In genomic region chr10:67242531-67242930, GRCh38 we compare ENCODE assay signal across 26 cellular contexts.
DNase-seq lines count a peak whose midpoint lies in the region; ATAC-seq and TF ChIP-seq lines count a peak whose summit lies in the region.
"Had no signal": no experiment of that assay in that cellular context is flagged by ENCODE, and none has a peak within 500 bp of the region (broad histone marks: within the 10 kb centered on the region; RNA-seq: fewer than 3 reads in every experiment).

No MANE protein-coding gene starts in this region.

- H2BK12ac ChIP-seq in H9 (ENCODE audit: insufficient read length, low read depth, low read length), result no peak overlapping the region

- no peak overlapping the region for H3K56ac ChIP-seq in H9 (ENCODE audit: insufficient read length, low read depth, low read length)

- no peak overlapping the region for H3K14ac ChIP-seq in H9 (ENCODE audit: insufficient read depth, low read length)

- peak overlapping the region; percentile 1 for H3K4me2 ChIP-seq in H9 (ENCODE audit: insufficient read depth, insufficient read length, low read length)
- no peak overlapping the region for H3K4me2 ChIP-seq in hepatocyte
- no peak overlapping the region for H3K4me2 ChIP-seq in neural progenitor cell
- H3K4me2 ChIP-seq: A549, KMS-11 had no signal

- H2BK5ac ChIP-seq in H9 (ENCODE audit: insufficient read length, low read length), result no peak overlapping the region

- H3K23ac ChIP-seq in H9 (ENCODE audit: insufficient read length, low read depth, low read length), result no peak overlapping the region

- H3K79me1 ChIP-seq in H9 (ENCODE audit: insufficient read depth, low read depth, low read length, poor library complexity, severe bottlenecking), result no peaks in the 10 kb centered on the region

- WGBS in H9 (ENCODE audit: extremely low coverage, insufficient read length, low lambda C conversion rate), result no CpG with 5 or more reads among the region's 3 CpGs
- 70% methylated on average over 3 of the region's 3 CpGs for WGBS in hepatocyte (ENCODE audit: low lambda C conversion rate, missing lambda C conversion rate)
- WGBS in psoas muscle, 3 donors, result 44 to 57% (median 44%) methylated on average over 3 of the region's 3 CpGs

- TF ChIP-seq CTCF in H9 (conservative IDR thresholded peaks at IDR 0.05) (no peak), hepatocyte (IDR thresholded peaks at IDR 0.05; ENCODE audit: poor library complexity) (no peak), neural progenitor cell (IDR thresholded peaks at IDR 0.05) (no peak), psoas muscle (IDR thresholded peaks at IDR 0.05) (no peak), foreskin fibroblast (IDR thresholded peaks at IDR 0.05; ENCODE audit: low read depth, low read length) (no peak)

- H3K36me3 ChIP-seq in hepatocyte (replicated peaks; ENCODE audit: insufficient read depth, low read depth) (no peaks in the 10 kb centered on the region), neural progenitor cell (no peaks in the 10 kb centered on the region), psoas muscle (ENCODE audit: insufficient read depth in 1 of 2, low read depth in 1 of 2) (no peaks in the 10 kb centered on the region)
- H3K36me3 ChIP-seq: SJSA1 had no signal

- H3K36me3 Mint-ChIP-seq in H9 (ENCODE audit: insufficient read depth in 1 of 3, low read depth in 3 of 3) (no peaks in the 10 kb centered on the region), neural progenitor cell (no peaks in the 10 kb centered on the region)
- H3K36me3 Mint-ChIP-seq: CD4-positive, alpha-beta memory T cell; IgD-negative memory B cell; T-cell had no signal

- H3T11ph ChIP-seq in H9 (ENCODE audit: low read length), result no peak overlapping the region

- H4K5ac ChIP-seq in H9 (ENCODE audit: insufficient read length, low read depth, low read length), result no peak overlapping the region

- H3K18ac ChIP-seq in H9 (ENCODE audit: insufficient read length, low read depth, low read length), result no peak overlapping the region

- H3K27me3 ChIP-seq in H9 (ENCODE audit: insufficient read depth, low read length) (no peaks in the 10 kb centered on the region), hepatocyte (no peaks in the 10 kb centered on the region), neural progenitor cell (no peaks in the 10 kb centered on the region), psoas muscle (ENCODE audit: insufficient read depth in 3 of 3, low read length in 2 of 3) (no peaks in the 10 kb centered on the region)
- H3K27me3 ChIP-seq: SJSA1 had no signal

- no peak overlapping the region for H3K4ac ChIP-seq in H9 (ENCODE audit: low read depth, low read length)

- no peaks in the 10 kb centered on the region for H3K23me2 ChIP-seq in H9 (ENCODE audit: insufficient read length, low read depth, low read length, poor library complexity, severe bottlenecking)

- H3K9me3 ChIP-seq in H9 (ENCODE audit: control insufficient read depth, low read depth, low read length) (no peaks in the 10 kb centered on the region), hepatocyte (ENCODE audit: low read depth) (no peaks in the 10 kb centered on the region), neural progenitor cell (ENCODE audit: low read depth) (no peaks in the 10 kb centered on the region), psoas muscle (no peaks in the 10 kb centered on the region)
- H3K9me3 ChIP-seq: A549, Caco-2, SJSA1 had no signal

- no peak overlapping the region for H3K27ac Mint-ChIP-seq in H9
- no peak overlapping the region for H3K27ac Mint-ChIP-seq in neural progenitor cell
- H3K27ac Mint-ChIP-seq: CD4-positive, alpha-beta memory T cell; IgD-negative memory B cell; T-cell had no signal

- H3F3A ChIP-seq in neural progenitor cell (ENCODE audit: low read depth), result no peaks in the 10 kb centered on the region

- no peak overlapping the region for H3K9ac ChIP-seq in H9 (ENCODE audit: extremely low read depth, insufficient read length, low read length)
- H3K9ac ChIP-seq in neural progenitor cell, result no peak overlapping the region
- H3K9ac ChIP-seq: KMS-11 had no signal

- H3K79me2 ChIP-seq in H9 (ENCODE audit: insufficient read depth, low read length) (no peaks in the 10 kb centered on the region), hepatocyte (peaks cover 2% of the 10 kb centered on the region), neural progenitor cell (ENCODE audit: low read depth) (no peaks in the 10 kb centered on the region)

- H4K8ac ChIP-seq in H9 (replicated peaks; ENCODE audit: insufficient read length, low read depth, low read length), result no peak overlapping the region

- DNase-seq in DMS 273 (lab: John Stamatoyannopoulos, UW; ENCODE audit: unreplicated experiment) (peak; percentile 74), H9 (no peak), hepatocyte (ENCODE audit: low spot score) (no peak), neural progenitor cell (ENCODE audit: low spot score) (no peak), psoas muscle (no peak), foreskin fibroblast (no peak)
- DNase-seq: C1 segment of cervical spinal cord; Caco-2; CD4-positive, alpha-beta memory T cell; DMS153; DND-41; HCEC 1CT; NCI-H1048; NCI-H1417 treated with DMSO at 0.1 percent for 48 hours; NCI-H187; NCI-H2171 treated with DMSO at 0.1 percent for 48 hours; NCI-H345; NCI-H510A treated with DMSO at 0.1 percent for 48 hours; Right ventricle myocardium superior; RPMI8226; T-cell had no signal

- no peak overlapping the region for H2AFZ ChIP-seq in H9 (ENCODE audit: low read length)
- no peak overlapping the region for H2AFZ ChIP-seq in hepatocyte
- peak overlapping the region; percentile 37 for H2AFZ ChIP-seq in neural progenitor cell (replicated peaks)

- no peak overlapping the region for H2BK120ac ChIP-seq in H9 (ENCODE audit: low read depth, low read length, poor library complexity, severe bottlenecking)

- H3K27ac ChIP-seq in H9 (ENCODE audit: insufficient read length, low read depth, low read length) (no peak overlapping the region), hepatocyte (peak overlapping the region; percentile 24), neural progenitor cell (no peak overlapping the region), psoas muscle (no peak overlapping the region)
- H3K27ac ChIP-seq: A549, KMS-11, SJSA1 had no signal

- H3K4me1 Mint-ChIP-seq in H9 (peaks cover 10 to 18% of the 10 kb centered on the region in 2 experiments), neural progenitor cell (peaks cover 19% of the 10 kb centered on the region)
- H3K4me1 Mint-ChIP-seq: CD4-positive, alpha-beta memory T cell; IgD-negative memory B cell; T-cell had no signal

- H3K9me2 ChIP-seq in hepatocyte (replicated peaks; ENCODE audit: insufficient read depth), result no peaks in the 10 kb centered on the region

- H3K4me3 ChIP-seq in hepatocyte (no peak overlapping the region), neural progenitor cell (no peak overlapping the region), psoas muscle (no peak overlapping the region), foreskin fibroblast (ENCODE audit: low read depth in 1 of 2, low read length in 2 of 2) (no peak overlapping the region)
- H3K4me3 ChIP-seq: A549, SJSA1 had no signal

- H4K20me1 ChIP-seq in H9 (ENCODE audit: control insufficient read depth, insufficient read depth, insufficient read length) (no peaks in the 10 kb centered on the region), hepatocyte (ENCODE audit: insufficient read depth, poor library complexity, severe bottlenecking) (no peaks in the 10 kb centered on the region), neural progenitor cell (ENCODE audit: low read depth) (no peaks in the 10 kb centered on the region)

- no peak overlapping the region for H4K91ac ChIP-seq in H9 (ENCODE audit: insufficient read length, low read depth, low read length)

- no peaks in the 10 kb centered on the region; the same call in 1 of the 2 replicates for H3K4me1 ChIP-seq in H9 (ENCODE audit: insufficient read depth, low read length)
- H3K4me1 ChIP-seq in hepatocyte (ENCODE audit: insufficient read depth), result no peaks in the 10 kb centered on the region
- H3K4me1 ChIP-seq in neural progenitor cell, result no peaks in the 10 kb centered on the region
- H3K4me1 ChIP-seq in psoas muscle, result peaks cover 21% of the 10 kb centered on the region
- H3K4me1 ChIP-seq: A549, SJSA1 had no signal

- no peak overlapping the region for H3K4me3 Mint-ChIP-seq in H9
- no peak overlapping the region for H3K4me3 Mint-ChIP-seq in neural progenitor cell
- H3K4me3 Mint-ChIP-seq: CD4-positive, alpha-beta memory T cell; IgD-negative memory B cell; T-cell had no signal

- ATAC-seq in GM18511 (IDR thresholded peaks at IDR 0.05; ENCODE audit: unreplicated experiment), result no peak
- no peak for ATAC-seq in psoas muscle
- ATAC-seq: A549, T-cell had no signal

- no peaks in the 10 kb centered on the region for H3K27me3 Mint-ChIP-seq in H9 (ENCODE audit: low read depth)
- H3K27me3 Mint-ChIP-seq in neural progenitor cell (ENCODE audit: insufficient read depth, low read depth), result peaks cover 3% of the 10 kb centered on the region
- H3K27me3 Mint-ChIP-seq: CD4-positive, alpha-beta memory T cell; IgD-negative memory B cell; T-cell had no signal

- no peak overlapping the region for H2BK15ac ChIP-seq in H9 (ENCODE audit: low read depth, low read length)

- H2BK20ac ChIP-seq in H9 (ENCODE audit: low read depth, low read length, poor library complexity, severe bottlenecking), result no peak overlapping the region

- H2AK5ac ChIP-seq in H9 (ENCODE audit: insufficient read length, low read length), result no peak overlapping the region

- intact Hi-C loops in psoas muscle (cut with DNase I), result no loop called here

- no peaks in the 10 kb centered on the region for H3K9me3 Mint-ChIP-seq in H9
- no peaks in the 10 kb centered on the region for H3K9me3 Mint-ChIP-seq in neural progenitor cell
